Comparison of ENCODE assay signal across 8 cellular contexts in genomic region chr19:36489139-36489919, GRCh38. TPM values are rescaled to one million over a fixed set of nuclear protein-coding genes. Genes with fewer than 3 reads are reported as not detected.
DNase-seq lines count a peak whose midpoint lies in the region; ATAC-seq and TF ChIP-seq lines count a peak whose summit lies in the region.

Gene ZNF566, minus strand, starts transcription at chr19:36489561. Its CDS starts 13,004 bp downstream, at chr19:36476557.

- peak within 1 kb of the TSS; percentile 87 for H3K27ac ChIP-seq in adipose tissue (ENCODE audit: low read depth, low read length)
- H3K27ac ChIP-seq in parathyroid adenoma: peak within 1 kb of the TSS; percentile 97
- peak within 1 kb of the TSS; percentile 90 to 92 for H3K27ac ChIP-seq in tibial artery

- TF ChIP-seq CTCF in GM12864 (IDR thresholded peaks at IDR 0.05; ENCODE audit: low read depth, low read length, missing control alignments): no peak
- TF ChIP-seq CTCF in parathyroid adenoma (IDR thresholded peaks at IDR 0.05): no peak
- no peak for TF ChIP-seq CTCF in tibial artery (IDR thresholded peaks at IDR 0.05)

- intact Hi-C loops in cardiac septum (cut with DNase I): loop anchor here (1.0 to 10.0 kb wide), 3 partner anchors 39 to 275 kb away; partner anchors contain the start of genes ZFP82, ZNF146, ZNF260 and ZNF565
- intact Hi-C loops in tibial artery (cut with DNase I; ENCODE audit: low total_unique reads): loop anchor here (10.0 kb wide), 1 partner anchor 65 kb away; no protein-coding TSS in a partner anchor

- peaks cover 11% of the 10 kb centered on the region for H3K79me2 ChIP-seq in parathyroid adenoma

- no peaks in the 10 kb centered on the region for H3K36me3 ChIP-seq in parathyroid adenoma (ENCODE audit: control insufficient read depth, insufficient read depth, low read length)
- H3K36me3 ChIP-seq in tibial artery: peaks cover 0 to 6% (median 0%) of the 10 kb centered on the region in 3 donors

- H3K4me2 ChIP-seq in parathyroid adenoma (ENCODE audit: low read length): peak within 1 kb of the TSS; percentile 79

- 0% methylated on average over 48 to 53 of the region's 53 CpGs for WGBS in adipose tissue, 3 donors

- peak; percentile 98 for DNase-seq in GM12864 (ENCODE audit: low read depth)
- DNase-seq in NCI-H1417 (lab: John Stamatoyannopoulos, UW): peak; percentile 95 to 98 (median 98)
- DNase-seq in SW 1271 (lab: John Stamatoyannopoulos, UW): peak; percentile 83 to 93
- peak; percentile 92 for DNase-seq in cardiac septum (ENCODE audit: low spot score)
- peak; percentile 90 to 93 for DNase-seq in tibial artery

- peak within 1 kb of the TSS; percentile 85 for H3K4me3 ChIP-seq in GM12864 (ENCODE audit: low read depth, low read length)
- H3K4me3 ChIP-seq in parathyroid adenoma (ENCODE audit: low read depth, low read length): peak within 1 kb of the TSS; percentile 90
- peak within 1 kb of the TSS; percentile 62 to 65 for H3K4me3 ChIP-seq in tibial artery

- H3K9ac ChIP-seq in parathyroid adenoma: peak within 1 kb of the TSS; percentile 91

- peak within 1 kb of the TSS; percentile 99 for H2AFZ ChIP-seq in parathyroid adenoma

- ATAC-seq in HG02678 (IDR thresholded peaks at IDR 0.05; ENCODE audit: unreplicated experiment): peak; percentile 94

- H3K27me3 ChIP-seq in parathyroid adenoma (ENCODE audit: control insufficient read depth, insufficient read depth, low read length): no peaks in the 10 kb centered on the region
- H3K27me3 ChIP-seq in tibial artery: no peaks in the 10 kb centered on the region

- H3K4me1 ChIP-seq in parathyroid adenoma: peaks cover 2% of the 10 kb centered on the region
- H3K4me1 ChIP-seq in tibial artery: peaks cover 0 to 17% (median 8%) of the 10 kb centered on the region in 4 donors

- H3K9me3 ChIP-seq in parathyroid adenoma (ENCODE audit: control insufficient read depth, low read length) (no peaks in the 10 kb centered on the region), tibial artery (no peaks in the 10 kb centered on the region)

RNA-seq across cellular contexts. Expression of gene ZNF566, which starts in this region (rescaled TPM):
- 1 to 10 TPM; 2.3 to 4.6 (median 3.7) TPM for polyA plus RNA-seq in adipose tissue
- total RNA-seq in cardiac septum: 8.3 TPM

Comparison
In these comparisons a context has a peak if more than half of its experiments do, and no peak if none do; other contexts are left out.
1. Peak in every context shown above with its lines: DNase-seq, ATAC-seq, H3K4me3 ChIP-seq and H3K27ac ChIP-seq.